ENCODE assay signal across 13 cellular contexts in genomic region chr2:210660-211059, GRCh38. TPM values are rescaled to one million over a fixed set of nuclear protein-coding genes. Genes with fewer than 3 reads are reported as not detected.
A peak's percentile ranks its signal among the peaks of the same experiment; 100 is the strongest.
DNase-seq lines count a peak whose midpoint lies in the region; ATAC-seq and TF ChIP-seq lines count a peak whose summit lies in the region.
"Had no signal": no experiment of that assay in that cellular context is flagged by ENCODE, and none has a peak within 500 bp of the region (broad histone marks: within the 10 kb centered on the region; RNA-seq: fewer than 3 reads in every experiment).

No MANE protein-coding gene starts in this region.

- no peaks in the 10 kb centered on the region for H3K9me3 ChIP-seq in PC-9 (ENCODE audit: insufficient read depth, low read depth)
- peaks cover 8% of the 10 kb centered on the region for H3K9me3 ChIP-seq in trophoblast cell (ENCODE audit: insufficient read depth, low read depth, low read length)

- H3K9ac ChIP-seq in trophoblast cell (ENCODE audit: low read length), result no peak overlapping the region

- no peaks in the 10 kb centered on the region for H3K79me1 ChIP-seq in trophoblast cell (ENCODE audit: low read length)

- H3K27me3 ChIP-seq in PC-9 (ENCODE audit: insufficient read depth, low read depth), result peaks cover 7% of the 10 kb centered on the region; the same call in 1 of the 2 replicates
- H3K27me3 ChIP-seq in trophoblast cell (ENCODE audit: insufficient read depth, low read length), result no peaks in the 10 kb centered on the region

- CTCF ChIA-PET in PC-9 (lab: Charles Lee), result no interaction called here

- no peaks in the 10 kb centered on the region for H3K36me3 ChIP-seq in PC-9 (ENCODE audit: low read depth)
- no peaks in the 10 kb centered on the region for H3K36me3 ChIP-seq in trophoblast cell (ENCODE audit: control insufficient read depth in 1 of 2, insufficient read depth in 2 of 2, low read length in 2 of 2)

- H3K79me2 ChIP-seq in PC-9 (ENCODE audit: low read depth), result no peaks in the 10 kb centered on the region
- H3K79me2 ChIP-seq in trophoblast cell (ENCODE audit: control insufficient read depth, insufficient read depth, low read length, poor library complexity), result no peaks in the 10 kb centered on the region

- H3K18ac ChIP-seq in trophoblast cell (ENCODE audit: low read length), result no peak overlapping the region

- H3K4me1 ChIP-seq in PC-9 (replicated peaks; ENCODE audit: insufficient read depth) (no peaks in the 10 kb centered on the region), trophoblast cell (ENCODE audit: control insufficient read depth in 1 of 2, insufficient read depth in 2 of 2, low read length in 2 of 2) (no peaks in the 10 kb centered on the region)

- WGBS in trophoblast cell (ENCODE audit: extremely low coverage, insufficient coverage, insufficient read length), result no CpG with 5 or more reads among the region's 4 CpGs

- H3K23ac ChIP-seq in trophoblast cell (ENCODE audit: low read length), result no peak overlapping the region

- intact Hi-C loops in PC-9 (cut with micrococcal nuclease; ENCODE audit: unreplicated experiment), result no loop called here

- H2BK12ac ChIP-seq in trophoblast cell (ENCODE audit: low read length), result no peak overlapping the region

- ATAC-seq in GM18520 (IDR thresholded peaks at IDR 0.05; ENCODE audit: unreplicated experiment), result no peak

- no peak overlapping the region for H2AK5ac ChIP-seq in trophoblast cell (ENCODE audit: low read length)

- no peak for TF ChIP-seq CTCF in PC-9 (conservative IDR thresholded peaks at IDR 0.05)

- no peak overlapping the region for H4K8ac ChIP-seq in trophoblast cell (ENCODE audit: low read depth, low read length)

- H4K20me1 ChIP-seq in PC-9 (ENCODE audit: insufficient read depth), result no peaks in the 10 kb centered on the region

- H3K4ac ChIP-seq in trophoblast cell (ENCODE audit: low read depth, low read length), result no peak overlapping the region

- no peaks in the 10 kb centered on the region for H3K9me2 ChIP-seq in PC-9 (ENCODE audit: insufficient read depth)

- no peak overlapping the region for H3K4me3 ChIP-seq in PC-9
- no peak overlapping the region for H3K4me3 ChIP-seq in trophoblast cell (ENCODE audit: low read depth, low read length)

- POLR2A ChIA-PET in PC-9 (lab: Charles Lee; ENCODE audit: unreplicated experiment), result no interaction called here

- H3K4me2 ChIP-seq in PC-9 (no peak overlapping the region), trophoblast cell (ENCODE audit: low read length) (no peak overlapping the region)

- BruUV-seq in PC-9 (replicated peaks; lab: Mats Ljungman, UMichigan), result no TSS peak

- peak; percentile 16 for DNase-seq in HPDE6-E6E7 (ENCODE audit: extremely low spot score)
- DNase-seq in PC-9, result peak; percentile 12 to 65
- peak; percentile 64 for DNase-seq in epithelial cell of prostate (ENCODE audit: low read depth, low spot score)
- DNase-seq in trophoblast cell, result peak; percentile 9 to 37
- DNase-seq in NCI-H1694 (lab: John Stamatoyannopoulos, UW), result no peak
- DNase-seq in DMS 273 (lab: John Stamatoyannopoulos, UW; ENCODE audit: unreplicated experiment), result no peak
- DNase-seq: C1 segment of cervical spinal cord, H9, NCI-H1436, NCI-H2081 treated with DMSO at 0.1 percent for 48 hours, NCI-H526, SIG-M5 had no signal

- H2BK5ac ChIP-seq in trophoblast cell (ENCODE audit: low read depth, low read length, poor library complexity), result no peak overlapping the region

- no peak overlapping the region for H2AFZ ChIP-seq in PC-9
- no peak overlapping the region for H2AFZ ChIP-seq in trophoblast cell (ENCODE audit: insufficient read depth, low read length, poor library complexity)

- no peak overlapping the region for H2BK120ac ChIP-seq in trophoblast cell (ENCODE audit: insufficient read depth, low read length, poor library complexity)

- no peak overlapping the region for H4K12ac ChIP-seq in trophoblast cell (ENCODE audit: low read depth, low read length)

- H3F3A ChIP-seq in PC-9 (ENCODE audit: insufficient read depth, low read depth), result no peaks in the 10 kb centered on the region

- no peak overlapping the region for H4K91ac ChIP-seq in trophoblast cell (ENCODE audit: low read depth, low read length)

- H3K14ac ChIP-seq in trophoblast cell (ENCODE audit: low read length), result no peak overlapping the region

- H3K27ac ChIP-seq in PC-9 (no peak overlapping the region), epithelial cell of prostate (no peak overlapping the region), trophoblast cell (ENCODE audit: low read depth, low read length) (no peak overlapping the region)

RNA-seq across cellular contexts. Expression of gene SH3YL1, which starts 53.2 kb away (rescaled TPM):
- 84.7 and 102 TPM in 2 replicates for total RNA-seq in PC-9 (2021)
- polyA plus RNA-seq in trophoblast cell (2013), result 43.4 and 44.4 TPM in 2 replicates

RNA-seq across cellular contexts. Expression of gene ACP1, which starts 54.1 kb away (rescaled TPM):
- total RNA-seq in PC-9 (2021), result 115 and 116 TPM in 2 replicates
- 126 TPM in 2 replicates for polyA plus RNA-seq in trophoblast cell (2013)

Comparison
In these comparisons a context has a peak if more than half of its experiments do, and no peak if none do; other contexts are left out.
1. DNase-seq: peak in HPDE6-E6E7 (single experiment), PC-9 (2 of 2), epithelial cell of prostate (single experiment) and trophoblast cell (2 of 2); none in NCI-H1694 (single experiment) and DMS 273 (single experiment).